In genomic region chr2:182911813-182912517, GRCh38 we compare ENCODE assay signal across 27 cellular contexts. TPM values are rescaled to one million over a fixed set of nuclear protein-coding genes. Genes with fewer than 3 reads are reported as not detected.
"Had no signal": no experiment of that assay in that cellular context is flagged by ENCODE, and none has a peak within 500 bp of the region (broad histone marks: within the 10 kb centered on the region; RNA-seq: fewer than 3 reads in every experiment).

No MANE protein-coding gene starts in this region.

- H3K4me1 ChIP-seq: left lung, suprapubic skin, upper lobe of right lung had no signal

- H3K27me3 ChIP-seq: brain microvascular endothelial cell, foreskin keratinocyte, heart right ventricle, left lung, ovary, suprapubic skin, tibial artery, upper lobe of right lung had no signal

- DNase-seq: activated CD4-positive, alpha-beta T cell treated with anti-CD3 and anti-CD28 coated beads for 4 hours; activated CD4-positive, alpha-beta T cell treated with anti-CD3 and anti-CD28 coated beads, Interleukin-2, amount 50 U/mL, for 4 hours; activated naive CD4-positive, alpha-beta T cell; activated T-cell treated with anti-CD3 and anti-CD28 coated beads for 4 hours; activated T-cell treated with anti-CD3 and anti-CD28 coated beads, Interleukin-2, amount 50 U/mL, for 72 hours; brain microvascular endothelial cell; caudate nucleus; cortex of kidney; foreskin keratinocyte; heart right ventricle; kidney glomerular epithelial cell; left lung; mammary epithelial cell; ovary; retina; stimulated activated CD4-positive, alpha-beta T cell treated with anti-CD3 and anti-CD28 coated beads, Interleukin-1b, Interleukin-23, amount 100 ng/mL, for 48 hours; stimulated activated naive CD4-positive, alpha-beta T cell; SW 1271; T-helper 9 cell; tibial artery; upper lobe of right lung had no signal

- H3K9me3 ChIP-seq: heart right ventricle, left lung, ovary, suprapubic skin, tibial artery, upper lobe of right lung had no signal

- H3K36me3 ChIP-seq: ovary had no signal

- H3K27ac ChIP-seq: brain microvascular endothelial cell, foreskin keratinocyte, heart right ventricle, left lung, ovary, suprapubic skin, tibial artery, upper lobe of right lung, VCaP had no signal

- H3K4me3 ChIP-seq: heart right ventricle, left lung, ovary, smooth muscle cell, suprapubic skin, tibial artery, upper lobe of right lung had no signal

- FAIRE-seq: TTC549 had no signal

RNA-seq across cellular contexts. Expression of gene FRZB, which starts 45.5 kb away (rescaled TPM):
- total RNA-seq: activated naive CD4-positive, alpha-beta T cell treated with anti-CD3 and anti-CD28 coated beads, Interleukin-2, amount 50 U/mL, for 72 hours; activated T-cell treated with anti-CD3 and anti-CD28 coated beads, Interleukin-2, amount 50 U/mL, for 72 hours; foreskin keratinocyte; glomerular endothelial cell had no signal
- polyA plus RNA-seq: foreskin keratinocyte, mammary epithelial cell had no signal
